Comparison of ENCODE assay signal across 8 cellular contexts in the genomic region with DNA sequence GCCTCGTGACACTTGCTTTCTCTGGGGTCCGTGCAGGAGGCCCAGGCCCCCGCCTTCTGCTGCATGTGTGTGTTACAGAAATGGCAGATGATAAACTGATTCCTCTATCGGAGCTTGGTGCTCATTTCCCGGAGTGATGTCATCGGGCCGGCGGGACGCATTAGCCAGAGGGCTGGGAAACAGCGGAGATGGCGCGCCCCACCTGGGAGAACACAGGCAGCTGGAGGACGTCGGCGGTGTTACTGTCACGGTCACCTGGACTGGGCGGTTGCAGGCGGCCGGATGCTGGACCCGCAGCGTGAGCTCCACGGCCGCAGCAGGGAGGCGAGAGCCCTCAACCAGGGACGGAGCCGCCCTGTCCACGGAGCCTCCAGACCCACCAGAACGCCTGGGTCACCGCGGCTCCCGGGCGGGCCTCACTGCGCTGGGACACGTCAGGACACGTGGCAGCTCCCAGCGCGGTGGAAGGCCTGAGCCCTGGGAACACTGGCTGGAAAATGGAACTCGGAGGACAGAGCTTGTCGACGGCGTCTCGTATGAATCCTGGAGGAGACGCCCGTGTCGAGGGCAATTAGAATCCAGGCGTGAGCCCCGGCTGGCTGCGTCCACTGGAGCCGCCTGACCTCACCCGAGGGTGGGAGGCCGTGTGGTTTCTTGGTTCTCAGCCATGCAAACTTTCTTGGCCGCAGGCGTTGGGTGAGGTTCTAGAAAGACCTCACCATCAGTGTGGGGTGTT.
DNase-seq lines count a peak whose midpoint lies in the region; ATAC-seq, FAIRE-seq and TF ChIP-seq lines count a peak whose summit lies in the region.
"Not testable (repeated sequence)": the region's sequence is repeated elsewhere in the genome, so short reads cannot be mapped to it uniquely, and the experiment has no call there.

No MANE protein-coding gene starts in this region.

- dilution Hi-C loops in IMR-90 (cut with HindIII; ENCODE audit: low sequenced_read_pairs, unreplicated experiment); endothelial cell of umbilical vein (cut with MboI; ENCODE audit: extremely low pct_ligation_motif_present, low sequenced_read_pairs): not testable (repeated sequence)

- H3K27ac ChIP-seq in IMR-90 (ENCODE audit: insufficient read depth, low read length) (peak overlapping the region; percentile 97), endothelial cell of umbilical vein (ENCODE audit: insufficient read depth, low read depth, low read length) (peak overlapping the region; percentile 96), left ventricle myocardium inferior (replicated peaks) (peak overlapping the region; percentile 88), psoas muscle (peak overlapping the region; percentile 60), upper lobe of right lung (peak overlapping the region; percentile 85)

- peak overlapping the region; percentile 86 for H2AK5ac ChIP-seq in IMR-90 (ENCODE audit: low read depth, low read length)

- not testable (repeated sequence) for H3K9me1 ChIP-seq in IMR-90 (ENCODE audit: insufficient read depth, low read length); endothelial cell of umbilical vein (replicated peaks; ENCODE audit: control insufficient read depth, extremely low read depth, insufficient read depth, low read length)

- peak overlapping the region; percentile 77 for H3K4ac ChIP-seq in IMR-90 (ENCODE audit: low read depth, low read length)

- DNase-seq in CD14-positive monocyte (ENCODE audit: low spot score); IMR-90; activated naive CD4-positive, alpha-beta T cell treated with anti-CD3 and anti-CD28 coated beads, Interleukin-2, amount 10 ng/mL, durations not matched to agents 7 days and 5 days; endothelial cell of umbilical vein (ENCODE audit: low read depth, low spot score); left ventricle myocardium inferior; mesothelial cell of epicardium (ENCODE audit: low spot score in 2 of 2, unreplicated experiment in 2 of 2); upper lobe of right lung: not testable (repeated sequence)
- peak; percentile 29 to 67 for DNase-seq in psoas muscle

- TF ChIP-seq CTCF in CD14-positive monocyte (IDR thresholded peaks at IDR 0.05); IMR-90 (conservative IDR thresholded peaks at IDR 0.05; ENCODE audit: low read depth, low read length); endothelial cell of umbilical vein (IDR thresholded peaks at IDR 0.05; ENCODE audit: extremely low read depth in 1 of 2, insufficient read depth in 1 of 2, low read depth in 1 of 2, low read length in 2 of 2); left ventricle myocardium inferior (IDR thresholded peaks at IDR 0.05; ENCODE audit: borderline replicate concordance); mesothelial cell of epicardium (IDR thresholded peaks at IDR 0.05; ENCODE audit: unreplicated experiment); psoas muscle (IDR thresholded peaks at IDR 0.05); upper lobe of right lung (IDR thresholded peaks at IDR 0.05): not testable (repeated sequence)

- peak overlapping the region; percentile 67 to 85; a peak in 2 of 4 replicates for H4K8ac ChIP-seq in IMR-90 (ENCODE audit: low read depth in 2 of 2, low read length in 2 of 2)

- in situ Hi-C loops in IMR-90 (cut with MboI; ENCODE audit: low sequenced_read_pairs) = not testable (repeated sequence)

- not testable (repeated sequence) for H3K56ac ChIP-seq in IMR-90 (ENCODE audit: extremely low read depth, insufficient read depth, low read length)

- peaks cover 40 to 72% of the 10 kb centered on the region in 2 donors for H3K36me3 Mint-ChIP-seq in CD14-positive monocyte
- H3K36me3 Mint-ChIP-seq in activated naive CD4-positive, alpha-beta T cell treated with anti-CD3 and anti-CD28 coated beads, Interleukin-2, amount 10 ng/mL, durations not matched to agents 7 days and 5 days = peaks cover 30% of the 10 kb centered on the region
- H3K36me3 Mint-ChIP-seq in mesothelial cell of epicardium = not testable (repeated sequence)

- H4K91ac ChIP-seq in IMR-90 (ENCODE audit: insufficient read depth, low read depth, low read length) = peak overlapping the region; percentile 91; the same call in 1 of the 2 replicates

- TF ChIP-seq POLR2A in IMR-90 (IDR thresholded peaks at IDR 0.05; ENCODE audit: low read depth, low read length); endothelial cell of umbilical vein (IDR thresholded peaks at IDR 0.05; ENCODE audit: low read depth, low read length): not testable (repeated sequence)

- H3K79me1 ChIP-seq in IMR-90 (ENCODE audit: low read depth in 1 of 2, low read length in 2 of 2) = not testable (repeated sequence)

- POLR2A ChIA-PET in IMR-90 (lab: Charles Lee; ENCODE audit: unreplicated experiment); endothelial cell of umbilical vein (lab: Charles Lee): not testable (repeated sequence)

- not testable (repeated sequence) for H3K4me3 ChIP-seq in IMR-90 (ENCODE audit: insufficient read depth, low read depth, low read length); endothelial cell of umbilical vein (replicated peaks in 1 of 3; ENCODE audit: insufficient read depth in 1 of 3, low read depth in 1 of 3, low read length in 3 of 3); left ventricle myocardium inferior; psoas muscle; upper lobe of right lung

- H3K18ac ChIP-seq in IMR-90 (ENCODE audit: low read depth, low read length) = not testable (repeated sequence)

- H3K79me2 ChIP-seq in endothelial cell of umbilical vein (ENCODE audit: control insufficient read depth, insufficient read depth, low read length) = not testable (repeated sequence)

- H3K4me2 ChIP-seq in IMR-90 (ENCODE audit: low read depth, low read length); endothelial cell of umbilical vein (ENCODE audit: insufficient read depth, low read length): not testable (repeated sequence)

- H4K5ac ChIP-seq in IMR-90 (ENCODE audit: low read depth, low read length) = peak overlapping the region; percentile 88; the same call in 1 of the 2 replicates

- H3K23ac ChIP-seq in IMR-90 (ENCODE audit: low read depth, low read length) = not testable (repeated sequence)

- CTCF ChIA-PET in IMR-90 (lab: Yijun Ruan, JAX); activated naive CD4-positive, alpha-beta T cell treated with anti-CD3 and anti-CD28 coated beads, Interleukin-2, amount 10 ng/mL, durations not matched to agents 7 days and 5 days (lab: Charles Lee); endothelial cell of umbilical vein (lab: Charles Lee): not testable (repeated sequence)

- H3K14ac ChIP-seq in IMR-90 (replicated peaks; ENCODE audit: low read depth, low read length) = peak overlapping the region; percentile 47; the same call in 1 of the 2 replicates

- not testable (repeated sequence) for H2AK9ac ChIP-seq in IMR-90 (replicated peaks; ENCODE audit: low read depth, low read length, poor library complexity)

- not testable (repeated sequence) for BruUV-seq in IMR-90 (replicated peaks; lab: Mats Ljungman, UMichigan); endothelial cell of umbilical vein (replicated peaks; lab: Mats Ljungman, UMichigan)

- 93% methylated on average over 40 of the region's 53 CpGs; no CpG with 5 or more reads in 1 of the 2 experiments for WGBS in IMR-90 (ENCODE audit: extremely low coverage in 2 of 2, insufficient read length in 1 of 2), 2 experiments
- WGBS in psoas muscle, 3 donors = 84 to 90% (median 89%) methylated on average over 51 to 53 of the region's 53 CpGs

- TF ChIP-seq RAD21 in IMR-90 (IDR thresholded peaks at IDR 0.05; ENCODE audit: low read length) = not testable (repeated sequence)

- not testable (repeated sequence) for H2BK15ac ChIP-seq in IMR-90 (ENCODE audit: low read depth, low read length)

- H2BK120ac ChIP-seq in IMR-90 (ENCODE audit: low read depth, low read length) = peak overlapping the region; percentile 92

- H4K20me1 ChIP-seq in IMR-90 (ENCODE audit: insufficient read depth, low read length); endothelial cell of umbilical vein (replicated peaks; ENCODE audit: control insufficient read depth, extremely low read depth, insufficient read depth, low read length): not testable (repeated sequence)

- H3K9me3 Mint-ChIP-seq in CD14-positive monocyte = peaks cover 0 to 10% (median 0%) of the 10 kb centered on the region in 7 donors
- H3K9me3 Mint-ChIP-seq in activated naive CD4-positive, alpha-beta T cell treated with anti-CD3 and anti-CD28 coated beads, Interleukin-2, amount 10 ng/mL, durations not matched to agents 7 days and 5 days; mesothelial cell of epicardium: not testable (repeated sequence)

- H3K27me3 Mint-ChIP-seq in CD14-positive monocyte (ENCODE audit: low read depth in 3 of 3); activated naive CD4-positive, alpha-beta T cell treated with anti-CD3 and anti-CD28 coated beads, Interleukin-2, amount 10 ng/mL, durations not matched to agents 7 days and 5 days; mesothelial cell of epicardium (ENCODE audit: low read depth): not testable (repeated sequence)

- not testable (repeated sequence) for H3K27me3 ChIP-seq in IMR-90 (ENCODE audit: control insufficient read depth, insufficient read depth, low read length); endothelial cell of umbilical vein (ENCODE audit: control insufficient read depth in 2 of 2, insufficient read depth in 2 of 2, low read length in 2 of 2); left ventricle myocardium inferior (ENCODE audit: low read depth); psoas muscle (ENCODE audit: insufficient read depth in 3 of 3, low read length in 2 of 3); upper lobe of right lung

- H3K27ac Mint-ChIP-seq in CD14-positive monocyte = peak overlapping the region; percentile 99 to 100 (median 100)
- H3K27ac Mint-ChIP-seq in activated naive CD4-positive, alpha-beta T cell treated with anti-CD3 and anti-CD28 coated beads, Interleukin-2, amount 10 ng/mL, durations not matched to agents 7 days and 5 days = peak overlapping the region; percentile 49
- peak overlapping the region; percentile 93 for H3K27ac Mint-ChIP-seq in mesothelial cell of epicardium

- H3K4me1 ChIP-seq in IMR-90 (ENCODE audit: control insufficient read depth, insufficient read depth, low read length) = peaks cover 26% of the 10 kb centered on the region
- peaks cover 17% of the 10 kb centered on the region for H3K4me1 ChIP-seq in endothelial cell of umbilical vein (ENCODE audit: control insufficient read depth, extremely low read depth, insufficient read depth, low read length)
- peaks cover 37% of the 10 kb centered on the region for H3K4me1 ChIP-seq in left ventricle myocardium inferior
- not testable (repeated sequence) for H3K4me1 ChIP-seq in psoas muscle
- H3K4me1 ChIP-seq in upper lobe of right lung = peaks cover 13% of the 10 kb centered on the region

- not testable (repeated sequence) for H3K36me3 ChIP-seq in IMR-90 (ENCODE audit: control insufficient read depth, insufficient read depth, low read length); endothelial cell of umbilical vein (ENCODE audit: control insufficient read depth in 2 of 2, extremely low read depth in 1 of 2, insufficient read depth in 2 of 2, low read length in 2 of 2); left ventricle myocardium inferior; psoas muscle (ENCODE audit: insufficient read depth in 1 of 2, low read depth in 1 of 2); upper lobe of right lung

- intact Hi-C loops in CD14-positive monocyte (cut with micrococcal nuclease) = loop anchor here (5.0 kb wide), 1 partner anchor 41 kb away; no protein-coding TSS in a partner anchor
- intact Hi-C loops in IMR-90 (cut with micrococcal nuclease) = loop anchor here (5.0 kb wide), 1 partner anchor 39 kb away; no protein-coding TSS in a partner anchor
- intact Hi-C loops in endothelial cell of umbilical vein (cut with micrococcal nuclease); left ventricle myocardium inferior (cut with micrococcal nuclease); psoas muscle (cut with DNase I); upper lobe of right lung (cut with DNase I): not testable (repeated sequence)

- peak overlapping the region; percentile 5; the same call in 1 of the 2 replicates for H3K9ac ChIP-seq in IMR-90 (ENCODE audit: low read depth, low read length)
- H3K9ac ChIP-seq in endothelial cell of umbilical vein (replicated peaks; ENCODE audit: extremely low read depth, insufficient read depth, low read length) = not testable (repeated sequence)

- not testable (repeated sequence) for H2BK20ac ChIP-seq in IMR-90 (ENCODE audit: low read depth, low read length)

- peaks cover 48% of the 10 kb centered on the region for H3K4me1 Mint-ChIP-seq in CD14-positive monocyte
- H3K4me1 Mint-ChIP-seq in activated naive CD4-positive, alpha-beta T cell treated with anti-CD3 and anti-CD28 coated beads, Interleukin-2, amount 10 ng/mL, durations not matched to agents 7 days and 5 days = peaks cover 48% of the 10 kb centered on the region
- peaks cover 37% of the 10 kb centered on the region for H3K4me1 Mint-ChIP-seq in mesothelial cell of epicardium

- ATAC-seq in IMR-90 (ENCODE audit: low read depth); psoas muscle; upper lobe of right lung: not testable (repeated sequence)

- not testable (repeated sequence) for FAIRE-seq in endothelial cell of umbilical vein (lab: Jason Lieb, UNC)

- H3K9me3 ChIP-seq in IMR-90 (ENCODE audit: control insufficient read depth, insufficient read depth, low read length); endothelial cell of umbilical vein (replicated peaks; ENCODE audit: control insufficient read depth, insufficient read depth, low read length); left ventricle myocardium inferior (replicated peaks); psoas muscle; upper lobe of right lung: not testable (repeated sequence)

- H2BK5ac ChIP-seq in IMR-90 (ENCODE audit: low read depth, low read length, poor library complexity, severe bottlenecking) = peak overlapping the region; percentile 82

- peak overlapping the region in 1 of 2 donors; percentile 80 for H3K4me3 Mint-ChIP-seq in CD14-positive monocyte
- not testable (repeated sequence) for H3K4me3 Mint-ChIP-seq in activated naive CD4-positive, alpha-beta T cell treated with anti-CD3 and anti-CD28 coated beads, Interleukin-2, amount 10 ng/mL, durations not matched to agents 7 days and 5 days; mesothelial cell of epicardium

- H2AFZ ChIP-seq in IMR-90 (replicated peaks; ENCODE audit: low read length, poor library complexity); endothelial cell of umbilical vein (ENCODE audit: low read depth, low read length): not testable (repeated sequence)

Comparison
In these comparisons a context has a peak if more than half of its experiments do, and no peak if none do; other contexts are left out.
1. H3K27ac Mint-ChIP-seq: peak in every context shown above with its lines; median percentile 100 in CD14-positive monocyte; 93 in mesothelial cell of epicardium; 49 in activated naive CD4-positive, alpha-beta T cell treated with anti-CD3 and anti-CD28 coated beads, Interleukin-2, amount 10 ng/mL, durations not matched to agents 7 days and 5 days.